8 cellular contexts compared by ENCODE assay signal in genomic region chr5:103258368-103258956, GRCh38. TPM values are rescaled to one million over a fixed set of nuclear protein-coding genes. Genes with fewer than 3 reads are reported as not detected.
A peak's percentile ranks its signal among the peaks of the same experiment; 100 is the strongest.
DNase-seq lines count a peak whose midpoint lies in the region; ATAC-seq and TF ChIP-seq lines count a peak whose summit lies in the region.

Gene MACIR (plus strand): TSS chr5:103258763. CDS start chr5:103275920, 17,157 bp downstream.

- H3K27me3 ChIP-seq in mononuclear cell (ENCODE audit: insufficient read depth, low read length): no peaks in the 10 kb centered on the region

- no peaks in the 10 kb centered on the region for H3K9me3 Mint-ChIP-seq in IgD-negative memory B cell

- peaks cover 4% of the 10 kb centered on the region for H3K27me3 Mint-ChIP-seq in IgD-negative memory B cell

- peak within 1 kb of the TSS; percentile 91 to 95 (median 95) for H3K4me3 Mint-ChIP-seq in IgD-negative memory B cell

- H3K4me3 ChIP-seq in epithelial cell of esophagus (ENCODE audit: low read length) (peak within 1 kb of the TSS; percentile 77), mononuclear cell (ENCODE audit: low read length) (peak within 1 kb of the TSS; percentile 69)

- peak; percentile 74 for DNase-seq in DMS153 (lab: John Stamatoyannopoulos, UW)
- DNase-seq in OCI-M2 (lab: John Stamatoyannopoulos, UW; ENCODE audit: unreplicated experiment): peak; percentile 59
- DNase-seq in activated T-cell treated with anti-CD3 and anti-CD28 coated beads, Interleukin-2, amount 50 U/mL, for 1 hour: peak; percentile 92
- DNase-seq in epithelial cell of esophagus (ENCODE audit: low read depth): peak; percentile 99
- peak; percentile 90 to 92 for DNase-seq in stimulated activated CD8-positive, alpha-beta memory T cell treated with anti-CD3 and anti-CD28 coated beads, Interleukin-2, amount 100 ng/mL, for 48 hours (ENCODE audit: low read depth in 2 of 2)

- peaks cover 1% of the 10 kb centered on the region for H3K36me3 Mint-ChIP-seq in IgD-negative memory B cell

- H3K4me1 Mint-ChIP-seq in IgD-negative memory B cell: peaks cover 7 to 23% (median 17%) of the 10 kb centered on the region in 3 donors

- H3K27ac Mint-ChIP-seq in IgD-negative memory B cell: peak within 1 kb of the TSS in 2 of 3 donors; percentile 12 to 88

- no peaks in the 10 kb centered on the region for H3K9me3 ChIP-seq in mononuclear cell (ENCODE audit: low read depth, low read length)

- no peak for TF ChIP-seq CTCF in epithelial cell of esophagus (IDR thresholded peaks at IDR 0.05; ENCODE audit: insufficient read depth, low read depth, low read length, missing control alignments)

- ATAC-seq in GM21576 (IDR thresholded peaks at IDR 0.05; ENCODE audit: unreplicated experiment): peak; percentile 80

- peaks cover 11% of the 10 kb centered on the region for H3K4me1 ChIP-seq in mononuclear cell (ENCODE audit: insufficient read depth, low read length)

RNA-seq across cellular contexts. Expression of gene MACIR, which starts in this region (rescaled TPM):
- 2.2 TPM for polyA plus RNA-seq in IgD-negative memory B cell
- 3.3 TPM for total RNA-seq in mononuclear cell

Comparison
In these comparisons a context has a peak if more than half of its experiments do, and no peak if none do; other contexts are left out.
1. Peak in every context shown above with its lines: DNase-seq, ATAC-seq and H3K4me3 ChIP-seq.